Comparison of ENCODE assay signal across 8 cellular contexts in genomic region chr19:48102870-48103751, GRCh38. TPM values are rescaled to one million over a fixed set of nuclear protein-coding genes. Genes with fewer than 3 reads are reported as not detected.
DNase-seq lines count a peak whose midpoint lies in the region; ATAC-seq and TF ChIP-seq lines count a peak whose summit lies in the region.

No MANE protein-coding gene starts in this region.

- H3K4ac ChIP-seq in IMR-90 (ENCODE audit: low read depth, low read length), result no peak overlapping the region

- no peak overlapping the region for H4K91ac ChIP-seq in IMR-90 (ENCODE audit: insufficient read depth, low read depth, low read length)

- peaks cover 10% of the 10 kb centered on the region for H3K36me3 Mint-ChIP-seq in effector memory CD8-positive, alpha-beta T cell (ENCODE audit: insufficient read depth)
- no peaks in the 10 kb centered on the region for H3K36me3 Mint-ChIP-seq in osteocyte (ENCODE audit: unreplicated experiment)
- H3K36me3 Mint-ChIP-seq in stimulated activated naive B cell treated with anti-CD40 and anti-IgM and Interleukin-4, amounts not matched to agents 10 μg/mL and 1 μg/mL and 100 μg/mL, for 72 hours, result peaks cover 11 to 20% of the 10 kb centered on the region in 2 donors

- no peaks in the 10 kb centered on the region for H3K9me3 ChIP-seq in IMR-90 (ENCODE audit: control insufficient read depth, insufficient read depth, low read length)
- no peaks in the 10 kb centered on the region for H3K9me3 ChIP-seq in SK-N-SH

- TF ChIP-seq CTCF in IMR-90 (conservative IDR thresholded peaks at IDR 0.05; ENCODE audit: low read depth, low read length), result peak; percentile 69
- TF ChIP-seq CTCF in SK-N-SH (IDR thresholded peaks at IDR 0.05), result peak; percentile 79
- peak; percentile 64 for TF ChIP-seq CTCF in osteocyte (IDR thresholded peaks at IDR 0.05)
- no peak for TF ChIP-seq CTCF in omental fat pad (IDR thresholded peaks at IDR 0.05)

- no peaks in the 10 kb centered on the region for H3K9me3 Mint-ChIP-seq in effector memory CD8-positive, alpha-beta T cell
- H3K9me3 Mint-ChIP-seq in osteocyte (ENCODE audit: unreplicated experiment), result no peaks in the 10 kb centered on the region
- peaks cover 0 to 3% of the 10 kb centered on the region in 2 donors for H3K9me3 Mint-ChIP-seq in stimulated activated naive B cell treated with anti-CD40 and anti-IgM and Interleukin-4, amounts not matched to agents 10 μg/mL and 1 μg/mL and 100 μg/mL, for 72 hours

- no peak for TF ChIP-seq POLR2A in IMR-90 (IDR thresholded peaks at IDR 0.05; ENCODE audit: low read depth, low read length)

- BruUV-seq in IMR-90 (replicated peaks; lab: Mats Ljungman, UMichigan), result no TSS peak

- H4K8ac ChIP-seq in IMR-90 (ENCODE audit: low read depth in 2 of 2, low read length in 2 of 2), result no peak overlapping the region

- in situ Hi-C loops in IMR-90 (cut with MboI; ENCODE audit: low sequenced_read_pairs), result no loop called here

- H3K9me2 ChIP-seq in SK-N-SH, result no peaks in the 10 kb centered on the region

- no peak overlapping the region for H2BK5ac ChIP-seq in IMR-90 (ENCODE audit: low read depth, low read length, poor library complexity, severe bottlenecking)

- no peak overlapping the region for H3K18ac ChIP-seq in IMR-90 (ENCODE audit: low read depth, low read length)

- H3K27ac ChIP-seq in IMR-90 (ENCODE audit: insufficient read depth, low read length) (no peak overlapping the region), SK-N-SH (ENCODE audit: low read depth in 2 of 2, low read length in 1 of 2) (no peak overlapping the region)

- H2BK20ac ChIP-seq in IMR-90 (ENCODE audit: low read depth, low read length), result no peak overlapping the region

- intact Hi-C loops in IMR-90 (cut with micrococcal nuclease), result loop anchor here (1.0 kb wide), 1 partner anchor 140 kb away; no protein-coding TSS in a partner anchor

- no peak overlapping the region for H3K56ac ChIP-seq in IMR-90 (ENCODE audit: extremely low read depth, insufficient read depth, low read length)

- no peak overlapping the region for H3K27ac Mint-ChIP-seq in effector memory CD8-positive, alpha-beta T cell
- H3K27ac Mint-ChIP-seq in osteocyte (ENCODE audit: unreplicated experiment), result no peak overlapping the region
- H3K27ac Mint-ChIP-seq in stimulated activated naive B cell treated with anti-CD40 and anti-IgM and Interleukin-4, amounts not matched to agents 10 μg/mL and 1 μg/mL and 100 μg/mL, for 72 hours, result no peak overlapping the region

- CTCF ChIA-PET in IMR-90 (lab: Yijun Ruan, JAX) (interaction anchor here (0.6 to 1.9 kb wide), 3 partner anchors 52 to 140 kb away, joined by 3 to 11 read pairs (median 4); no protein-coding TSS in a partner anchor), SK-N-SH (lab: Yijun Ruan, JAX) (interaction anchor here (0.9 to 10.8 kb wide), 13 partner anchors 8 to 157 kb away, joined by 3 to 168 read pairs (median 4); partner anchors contain the start of gene PLA2G4C)

- no peak overlapping the region for H2BK15ac ChIP-seq in IMR-90 (ENCODE audit: low read depth, low read length)

- peaks cover 1% of the 10 kb centered on the region; the same call in 1 of the 2 replicates for H3K9me1 ChIP-seq in IMR-90 (ENCODE audit: insufficient read depth, low read length)

- dilution Hi-C loops in IMR-90 (cut with HindIII; ENCODE audit: low sequenced_read_pairs, unreplicated experiment), result no loop called here

- H3K23ac ChIP-seq in IMR-90 (ENCODE audit: low read depth, low read length), result no peak overlapping the region

- no peaks in the 10 kb centered on the region for H3K79me2 ChIP-seq in SK-N-SH (ENCODE audit: insufficient read depth)

- H3K4me2 ChIP-seq in IMR-90 (ENCODE audit: low read depth, low read length) (no peak overlapping the region), SK-N-SH (no peak overlapping the region)

- 18% methylated on average over 1 of the region's 13 CpGs; no CpG with 5 or more reads in 1 of the 2 experiments for WGBS in IMR-90 (ENCODE audit: extremely low coverage in 2 of 2, insufficient read length in 1 of 2), 2 experiments
- 51% methylated on average over 9 of the region's 13 CpGs for WGBS in SK-N-SH (ENCODE audit: low lambda C conversion rate)

- peak; percentile 72 for TF ChIP-seq RAD21 in IMR-90 (IDR thresholded peaks at IDR 0.05; ENCODE audit: low read length)
- TF ChIP-seq RAD21 in SK-N-SH (IDR thresholded peaks at IDR 0.05; ENCODE audit: low read length), result peak; percentile 65

- H3K9ac ChIP-seq in IMR-90 (ENCODE audit: low read depth, low read length) (no peak overlapping the region), SK-N-SH (no peak overlapping the region)

- H2BK120ac ChIP-seq in IMR-90 (ENCODE audit: low read depth, low read length), result no peak overlapping the region

- no peaks in the 10 kb centered on the region; a peak in 1 of 4 replicates for H3K79me1 ChIP-seq in IMR-90 (ENCODE audit: low read depth in 1 of 2, low read length in 2 of 2)

- H2AK9ac ChIP-seq in IMR-90 (replicated peaks; ENCODE audit: low read depth, low read length, poor library complexity), result no peak overlapping the region

- H3K36me3 ChIP-seq in IMR-90 (ENCODE audit: control insufficient read depth, insufficient read depth, low read length), result 0 out of 2 replicates have a peak, but pooled peaks cover 2% of the 10 kb centered on the region
- no peaks in the 10 kb centered on the region for H3K36me3 ChIP-seq in SK-N-SH (replicated peaks in 1 of 2; ENCODE audit: control insufficient read depth in 1 of 2, insufficient read depth in 2 of 2, low read length in 1 of 2)

- H4K5ac ChIP-seq in IMR-90 (ENCODE audit: low read depth, low read length), result no peak overlapping the region

- H3K4me1 ChIP-seq in IMR-90 (ENCODE audit: control insufficient read depth, insufficient read depth, low read length) (no peaks in the 10 kb centered on the region; the same call in 1 of the 2 replicates), SK-N-SH (ENCODE audit: control insufficient read depth in 1 of 2, insufficient read depth in 2 of 2, low read depth in 1 of 2, low read length in 1 of 2) (no peaks in the 10 kb centered on the region)

- H3F3A ChIP-seq in SK-N-SH (replicated peaks; ENCODE audit: insufficient read depth), result peaks cover under 1% of the 10 kb centered on the region

- H3K4me1 Mint-ChIP-seq in effector memory CD8-positive, alpha-beta T cell (ENCODE audit: low read depth in 2 of 2), result peaks cover 5 to 7% of the 10 kb centered on the region in 2 donors
- H3K4me1 Mint-ChIP-seq in osteocyte (ENCODE audit: unreplicated experiment), result peaks cover 7% of the 10 kb centered on the region
- H3K4me1 Mint-ChIP-seq in stimulated activated naive B cell treated with anti-CD40 and anti-IgM and Interleukin-4, amounts not matched to agents 10 μg/mL and 1 μg/mL and 100 μg/mL, for 72 hours, result peaks cover 1 to 8% of the 10 kb centered on the region in 2 donors

- no peaks in the 10 kb centered on the region for H4K20me1 ChIP-seq in IMR-90 (ENCODE audit: insufficient read depth, low read length)
- no peaks in the 10 kb centered on the region for H4K20me1 ChIP-seq in SK-N-SH (ENCODE audit: insufficient read depth)

- no peak overlapping the region for H3K14ac ChIP-seq in IMR-90 (replicated peaks; ENCODE audit: low read depth, low read length)

- POLR2A ChIA-PET in IMR-90 (lab: Charles Lee; ENCODE audit: unreplicated experiment), result no interaction called here
- POLR2A ChIA-PET in SK-N-SH (lab: Yijun Ruan, JAX), result no interaction called here

- ATAC-seq in IMR-90 (ENCODE audit: low read depth) (peak; percentile 31; the same call in 1 of the 2 replicates), omental fat pad (ENCODE audit: low FRiP score) (no peak)
- ATAC-seq in effector memory CD8-positive, alpha-beta T cell (replicated peaks), result no peak
- no peak for ATAC-seq in stimulated activated naive B cell treated with anti-CD40 and anti-IgM and Interleukin-4, amounts not matched to agents 10 μg/mL and 1 μg/mL and 100 μg/mL, for 72 hours (replicated peaks)

- no peak overlapping the region for H2AK5ac ChIP-seq in IMR-90 (ENCODE audit: low read depth, low read length)

- H3K4me3 ChIP-seq in IMR-90 (ENCODE audit: insufficient read depth, low read depth, low read length) (no peak overlapping the region), SK-N-SH (ENCODE audit: low read depth in 2 of 2, low read length in 1 of 2) (no peak overlapping the region; a peak in 1 of 4 replicates)

- H3K27me3 ChIP-seq in IMR-90 (ENCODE audit: control insufficient read depth, insufficient read depth, low read length), result no peaks in the 10 kb centered on the region
- H3K27me3 ChIP-seq in SK-N-SH (ENCODE audit: insufficient read depth), result no peaks in the 10 kb centered on the region

- H2AFZ ChIP-seq in IMR-90 (replicated peaks; ENCODE audit: low read length, poor library complexity), result peak overlapping the region; percentile 1
- no peak overlapping the region for H2AFZ ChIP-seq in SK-N-SH (ENCODE audit: low read depth)

- no peaks in the 10 kb centered on the region for H3K27me3 Mint-ChIP-seq in effector memory CD8-positive, alpha-beta T cell
- no peaks in the 10 kb centered on the region for H3K27me3 Mint-ChIP-seq in osteocyte (ENCODE audit: unreplicated experiment)
- no peaks in the 10 kb centered on the region for H3K27me3 Mint-ChIP-seq in stimulated activated naive B cell treated with anti-CD40 and anti-IgM and Interleukin-4, amounts not matched to agents 10 μg/mL and 1 μg/mL and 100 μg/mL, for 72 hours

- TF ChIP-seq EP300 in SK-N-SH (IDR thresholded peaks at IDR 0.05; ENCODE audit: borderline replicate concordance in 1 of 2, low read depth in 1 of 2, low read length in 1 of 2), result no peak

- no peak overlapping the region for H3K4me3 Mint-ChIP-seq in effector memory CD8-positive, alpha-beta T cell
- H3K4me3 Mint-ChIP-seq in osteocyte (ENCODE audit: unreplicated experiment), result no peak overlapping the region
- H3K4me3 Mint-ChIP-seq in stimulated activated naive B cell treated with anti-CD40 and anti-IgM and Interleukin-4, amounts not matched to agents 10 μg/mL and 1 μg/mL and 100 μg/mL, for 72 hours, result no peak overlapping the region

- peak; percentile 62 for DNase-seq in Daoy (ENCODE audit: low read depth)
- peak; percentile 49 for DNase-seq in IMR-90
- peak; percentile 70 for DNase-seq in SK-N-SH
- DNase-seq in effector memory CD8-positive, alpha-beta T cell, result peak; percentile 17 to 23 (median 22)
- DNase-seq in osteocyte (ENCODE audit: extremely low spot score, unreplicated experiment), result no peak
- no peak for DNase-seq in activated gamma-delta T cell treated with Interleukin-2 at 50 U/mL for 16 hours
- no peak for DNase-seq in omental fat pad (ENCODE audit: low spot score)
- DNase-seq in stimulated activated naive B cell treated with anti-CD40 and anti-IgM and Interleukin-4, amounts not matched to agents 10 μg/mL and 1 μg/mL and 100 μg/mL, for 72 hours, result no peak

RNA-seq across cellular contexts. Expression of gene PLA2G4C, which starts 7.5 kb away (rescaled TPM):
- 2.2 and 4.7 TPM in 2 replicates for total RNA-seq in Daoy (2014; rRNA removed; shearing (Covaris generic))
- total RNA-seq in IMR-90 (2012; rRNA removed), result 4.3 and 5.0 TPM in 2 replicates
- polyA plus RNA-seq in IMR-90 (2012; rRNA removed), result 5.7 and 6.5 TPM in 2 replicates
- 4.2 and 6.1 TPM in 2 replicates for polyA plus RNA-seq in IMR-90 (2012; cell fraction: cytosol; rRNA removed)
- polyA plus RNA-seq in IMR-90 (2012; cell fraction: nucleus; rRNA removed; ENCODE audit: low replicate concordance), result 15.0 and 23.0 TPM in 2 replicates
- polyA plus RNA-seq in SK-N-SH (2012; rRNA removed), result 6.0 and 6.1 TPM in 2 replicates
- 4.1 and 4.3 TPM in 2 replicates for polyA plus RNA-seq in SK-N-SH (2012; cell fraction: cytosol; rRNA removed)
- 24.4 and 32.5 TPM in 2 replicates for polyA plus RNA-seq in SK-N-SH (2012; cell fraction: nucleus; rRNA removed)
- total RNA-seq in osteocyte, result 4.8 and 5.5 TPM in 2 replicates
- total RNA-seq in omental fat pad, result 1 to 10 TPM; 1.7 to 5.7 (median 3.9) TPM

RNA-seq across cellular contexts. Expression of gene CABP5, which starts 59.2 kb away (rescaled TPM):
- not detected in 2 replicates for total RNA-seq in Daoy (2014; rRNA removed; shearing (Covaris generic))
- total RNA-seq in IMR-90 (2012; rRNA removed), result not detected in 2 replicates
- polyA plus RNA-seq in IMR-90 (2012; rRNA removed), result not detected in 2 replicates
- not detected in 2 replicates for polyA plus RNA-seq in IMR-90 (2012; cell fraction: cytosol; rRNA removed)
- polyA plus RNA-seq in IMR-90 (2012; cell fraction: nucleus; rRNA removed; ENCODE audit: low replicate concordance), result not detected in 2 replicates
- polyA plus RNA-seq in SK-N-SH (2012; rRNA removed), result not detected in 2 replicates
- polyA plus RNA-seq in SK-N-SH (2012; cell fraction: cytosol; rRNA removed), result not detected in 2 replicates
- not detected in 2 replicates for polyA plus RNA-seq in SK-N-SH (2012; cell fraction: nucleus; rRNA removed)
- not detected in 2 replicates for total RNA-seq in osteocyte
- total RNA-seq in omental fat pad, result not detected

Comparison
In these comparisons a context has a peak if more than half of its experiments do, and no peak if none do; other contexts are left out.
1. DNase-seq: peak in Daoy (single experiment), IMR-90 (single experiment), SK-N-SH (single experiment) and effector memory CD8-positive, alpha-beta T cell (3 of 3); none in osteocyte (single experiment), activated gamma-delta T cell treated with Interleukin-2 at 50 U/mL for 16 hours (single experiment), omental fat pad (single experiment) and stimulated activated naive B cell treated with anti-CD40 and anti-IgM and Interleukin-4, amounts not matched to agents 10 μg/mL and 1 μg/mL and 100 μg/mL, for 72 hours (single experiment).
2. CTCF ChIP-seq: peak in IMR-90 (single experiment), SK-N-SH (single experiment) and osteocyte (single experiment); none in omental fat pad (0 of 3).